In genomic region chr11:68840661-68841653, GRCh38 we compare ENCODE assay signal across 1 cellular context.
TF ChIP-seq lines count a peak whose summit lies in the region.

No MANE protein-coding gene starts in this region.

TF ChIP-seq in Ishikawa, 13 proteins besides CTCF, POLR2A, EP300 and RAD21 (continued from another document):
- TF ChIP-seq, protein P1, sequence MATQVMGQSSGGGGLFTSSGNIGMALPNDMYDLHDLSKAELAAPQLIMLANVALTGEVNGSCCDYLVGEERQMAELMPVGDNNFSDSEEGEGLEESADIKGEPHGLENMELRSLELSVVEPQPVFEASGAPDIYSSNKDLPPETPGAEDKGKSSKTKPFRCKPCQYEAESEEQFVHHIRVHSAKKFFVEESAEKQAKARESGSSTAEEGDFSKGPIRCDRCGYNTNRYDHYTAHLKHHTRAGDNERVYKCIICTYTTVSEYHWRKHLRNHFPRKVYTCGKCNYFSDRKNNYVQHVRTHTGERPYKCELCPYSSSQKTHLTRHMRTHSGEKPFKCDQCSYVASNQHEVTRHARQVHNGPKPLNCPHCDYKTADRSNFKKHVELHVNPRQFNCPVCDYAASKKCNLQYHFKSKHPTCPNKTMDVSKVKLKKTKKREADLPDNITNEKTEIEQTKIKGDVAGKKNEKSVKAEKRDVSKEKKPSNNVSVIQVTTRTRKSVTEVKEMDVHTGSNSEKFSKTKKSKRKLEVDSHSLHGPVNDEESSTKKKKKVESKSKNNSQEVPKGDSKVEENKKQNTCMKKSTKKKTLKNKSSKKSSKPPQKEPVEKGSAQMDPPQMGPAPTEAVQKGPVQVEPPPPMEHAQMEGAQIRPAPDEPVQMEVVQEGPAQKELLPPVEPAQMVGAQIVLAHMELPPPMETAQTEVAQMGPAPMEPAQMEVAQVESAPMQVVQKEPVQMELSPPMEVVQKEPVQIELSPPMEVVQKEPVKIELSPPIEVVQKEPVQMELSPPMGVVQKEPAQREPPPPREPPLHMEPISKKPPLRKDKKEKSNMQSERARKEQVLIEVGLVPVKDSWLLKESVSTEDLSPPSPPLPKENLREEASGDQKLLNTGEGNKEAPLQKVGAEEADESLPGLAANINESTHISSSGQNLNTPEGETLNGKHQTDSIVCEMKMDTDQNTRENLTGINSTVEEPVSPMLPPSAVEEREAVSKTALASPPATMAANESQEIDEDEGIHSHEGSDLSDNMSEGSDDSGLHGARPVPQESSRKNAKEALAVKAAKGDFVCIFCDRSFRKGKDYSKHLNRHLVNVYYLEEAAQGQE (IDR thresholded peaks at IDR 0.05; ENCODE audit: low read depth): no peak
- no peak for TF ChIP-seq CEBPB (IDR thresholded peaks at IDR 0.05)
- TF ChIP-seq EGR1 (IDR thresholded peaks at IDR 0.05): no peak
- TF ChIP-seq FOXM1 (IDR thresholded peaks at IDR 0.05; ENCODE audit: borderline replicate concordance, low read depth): no peak
- no peak for TF ChIP-seq YY1 (IDR thresholded peaks at IDR 0.05; ENCODE audit: low read depth)
- TF ChIP-seq TAF1 (IDR thresholded peaks at IDR 0.05; ENCODE audit: low read depth): peak; percentile 20; the same call in 1 of the 2 replicates
- TF ChIP-seq CREB1 (IDR thresholded peaks at IDR 0.05; ENCODE audit: low read depth): no peak
